ENCODE assay signal across 9 cellular contexts in the genomic region with DNA sequence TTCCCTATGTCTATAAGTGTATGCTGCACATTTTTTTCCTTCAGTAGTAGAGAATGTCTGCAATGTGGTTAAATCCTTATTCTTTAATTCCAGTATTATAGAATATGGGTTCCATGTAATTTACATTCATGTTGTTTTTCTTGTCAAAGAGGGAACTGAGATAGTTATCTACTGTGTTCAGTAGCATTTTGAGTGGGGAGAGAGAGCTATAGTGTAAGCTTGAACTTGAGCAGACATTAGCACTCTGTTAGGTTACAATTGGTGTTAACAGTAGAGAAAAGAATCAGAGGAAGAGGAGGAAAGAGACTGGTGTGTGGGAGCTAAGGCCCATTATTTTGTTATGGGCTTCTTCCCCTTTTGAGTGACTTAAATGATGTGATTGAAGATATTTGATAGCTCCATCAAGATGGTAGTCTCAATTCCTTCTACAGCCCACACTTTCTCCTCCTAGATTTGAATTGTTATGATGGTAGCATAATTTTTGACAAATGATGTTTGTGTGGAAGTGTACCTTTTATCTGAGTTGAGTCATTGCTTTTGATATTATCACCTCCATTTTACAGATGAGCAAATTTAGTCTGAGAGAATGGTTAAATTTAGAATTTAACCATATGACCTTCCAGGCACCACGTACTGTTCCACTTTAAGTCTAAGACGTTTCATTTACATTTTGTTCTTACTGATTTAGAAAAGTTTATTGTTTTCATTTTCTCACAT.
DNase-seq lines count a peak whose midpoint lies in the region; ATAC-seq and TF ChIP-seq lines count a peak whose summit lies in the region.
"Had no signal": no experiment of that assay in that cellular context is flagged by ENCODE, and none has a peak within 500 bp of the region (broad histone marks: within the 10 kb centered on the region; RNA-seq: fewer than 3 reads in every experiment).

No MANE protein-coding gene starts in this region.

- H3K79me2 ChIP-seq in GM23248 (ENCODE audit: insufficient read depth) (peaks cover 100% of the 10 kb centered on the region), PC-3 (ENCODE audit: low read length) (peaks cover 74% of the 10 kb centered on the region), parathyroid adenoma (peaks cover 25% of the 10 kb centered on the region)

- H3F3A ChIP-seq in GM23248 (ENCODE audit: insufficient read depth) (peaks cover 36% of the 10 kb centered on the region), PC-3 (ENCODE audit: low read length, unreplicated experiment) (no peaks in the 10 kb centered on the region)

- no peak for TF ChIP-seq EP300 in suprapubic skin (IDR thresholded peaks at IDR 0.05)

- intact Hi-C loops in PC-3 (cut with micrococcal nuclease), result no loop called here

- H3K27me3 ChIP-seq in GM23248 (replicated peaks; ENCODE audit: insufficient read depth), result no peaks in the 10 kb centered on the region
- no peaks in the 10 kb centered on the region for H3K27me3 ChIP-seq in PC-3 (ENCODE audit: low read length)
- no peaks in the 10 kb centered on the region for H3K27me3 ChIP-seq in parathyroid adenoma (ENCODE audit: control insufficient read depth, insufficient read depth, low read length)
- H3K27me3 ChIP-seq in suprapubic skin, result no peaks in the 10 kb centered on the region

- H3K4me1 ChIP-seq in GM23248 (ENCODE audit: insufficient read depth), result peaks cover 46% of the 10 kb centered on the region
- H3K4me1 ChIP-seq in PC-3 (ENCODE audit: insufficient read depth, low read length), result peaks cover 22% of the 10 kb centered on the region
- peaks cover 26% of the 10 kb centered on the region for H3K4me1 ChIP-seq in parathyroid adenoma
- peaks cover 36% of the 10 kb centered on the region for H3K4me1 ChIP-seq in suprapubic skin

- H3K9me2 ChIP-seq in GM23248 (ENCODE audit: insufficient read depth) (no peaks in the 10 kb centered on the region), PC-3 (replicated peaks; ENCODE audit: low read length) (no peaks in the 10 kb centered on the region)

- DNase-seq in GM23248, result no peak
- DNase-seq in PC-3, result no peak
- no peak for DNase-seq in suprapubic skin (ENCODE audit: low spot score in 2 of 2)
- DNase-seq in DMS53 (lab: John Stamatoyannopoulos, UW), result no peak
- DNase-seq in NCI-H1436 treated with DMSO at 0.1 percent for 48 hours (lab: John Stamatoyannopoulos, UW), result no peak
- DNase-seq: stimulated activated CD4-positive, alpha-beta T cell treated with anti-CD3 and anti-CD28 coated beads, Interleukin-4, amount 100 ng/mL, for 1 hour had no signal

- no peak for TF ChIP-seq CTCF in PC-3 (conservative IDR thresholded peaks at IDR 0.05; ENCODE audit: low read depth, low read length)
- no peak for TF ChIP-seq CTCF in parathyroid adenoma (IDR thresholded peaks at IDR 0.05)
- no peak for TF ChIP-seq CTCF in suprapubic skin (IDR thresholded peaks at IDR 0.05)

- no peak for TF ChIP-seq POLR2A in suprapubic skin (IDR thresholded peaks at IDR 0.05)

- ATAC-seq in GM18519 (IDR thresholded peaks at IDR 0.05; ENCODE audit: low FRiP score, unreplicated experiment) (peak; percentile 50), PC-3 (no peak), GM19467 (IDR thresholded peaks at IDR 0.05; ENCODE audit: unreplicated experiment) (no peak)

- 57 to 63% methylated on average over 2 of the region's 2 CpGs for WGBS in GM23248 (ENCODE audit: low coverage in 1 of 2, low lambda C conversion rate in 2 of 2, missing lambda C conversion rate in 2 of 2), 2 experiments
- 41% methylated on average over 2 of the region's 2 CpGs for WGBS in suprapubic skin

- BruUV-seq in PC-3 (replicated peaks; lab: Mats Ljungman, UMichigan), result no TSS peak

- CTCF ChIA-PET in PC-3 (lab: Charles Lee), result no interaction called here

- H3K27ac ChIP-seq in GM23248, result peak overlapping the region; percentile 51; the same call in 1 of the 2 replicates
- H3K27ac ChIP-seq in PC-3 (ENCODE audit: low read length), result 0 out of 2 replicates have a peak overlapping the region, but pooled peaks have one; percentile 46
- no peak overlapping the region for H3K27ac ChIP-seq in parathyroid adenoma
- H3K27ac ChIP-seq in suprapubic skin, result no peak overlapping the region

- POLR2A ChIA-PET in PC-3 (lab: Charles Lee; ENCODE audit: unreplicated experiment), result no interaction called here

- H3K4me3 ChIP-seq in GM23248, result peak overlapping the region; percentile 69
- H3K4me3 ChIP-seq in PC-3 (ENCODE audit: low read length), result no peak overlapping the region
- no peak overlapping the region for H3K4me3 ChIP-seq in parathyroid adenoma (ENCODE audit: low read depth, low read length)
- H3K4me3 ChIP-seq in suprapubic skin, result no peak overlapping the region

- H3K4me2 ChIP-seq in GM23248 (ENCODE audit: unreplicated experiment), result peak overlapping the region; percentile 80
- H3K4me2 ChIP-seq in PC-3 (ENCODE audit: low read length), result peak overlapping the region; percentile 19; the same call in 1 of the 2 replicates
- peak overlapping the region; percentile 18 for H3K4me2 ChIP-seq in parathyroid adenoma (ENCODE audit: low read length)

- H3K9me3 ChIP-seq in GM23248 (ENCODE audit: low read depth), result peaks cover 2% of the 10 kb centered on the region
- no peaks in the 10 kb centered on the region for H3K9me3 ChIP-seq in PC-3 (ENCODE audit: low read length)
- no peaks in the 10 kb centered on the region for H3K9me3 ChIP-seq in parathyroid adenoma (ENCODE audit: control insufficient read depth, low read length)
- no peaks in the 10 kb centered on the region for H3K9me3 ChIP-seq in suprapubic skin

- H2AFZ ChIP-seq in GM23248 (peak overlapping the region; percentile 71), PC-3 (ENCODE audit: low read length) (no peak overlapping the region), parathyroid adenoma (no peak overlapping the region)

- in situ Hi-C loops in GM23248 (cut with MboI), result no loop called here

- H3K36me3 ChIP-seq in GM23248 (ENCODE audit: low read depth), result no peaks in the 10 kb centered on the region
- H3K36me3 ChIP-seq in PC-3 (ENCODE audit: low read depth, low read length), result no peaks in the 10 kb centered on the region
- no peaks in the 10 kb centered on the region for H3K36me3 ChIP-seq in parathyroid adenoma (ENCODE audit: control insufficient read depth, insufficient read depth, low read length)
- no peaks in the 10 kb centered on the region for H3K36me3 ChIP-seq in suprapubic skin

- H3K9ac ChIP-seq in GM23248 (peak overlapping the region; percentile 67; the same call in 1 of the 2 replicates), PC-3 (ENCODE audit: low read length) (no peak overlapping the region), parathyroid adenoma (no peak overlapping the region)

- H4K20me1 ChIP-seq in GM23248 (ENCODE audit: insufficient read depth) (no peaks in the 10 kb centered on the region), PC-3 (ENCODE audit: low read length) (no peaks in the 10 kb centered on the region)

Comparison
In these comparisons a context has a peak if more than half of its experiments do, and no peak if none do; other contexts are left out.
1. H3K27ac ChIP-seq: peak in GM23248 (single experiment) and PC-3 (single experiment); none in parathyroid adenoma (single experiment) and suprapubic skin (single experiment).
2. H3K4me2 ChIP-seq: peak in every context shown above with its lines; median percentile 80 in GM23248; 19 in PC-3; 18 in parathyroid adenoma.